1 cellular context compared by ENCODE assay signal in the genomic region with DNA sequence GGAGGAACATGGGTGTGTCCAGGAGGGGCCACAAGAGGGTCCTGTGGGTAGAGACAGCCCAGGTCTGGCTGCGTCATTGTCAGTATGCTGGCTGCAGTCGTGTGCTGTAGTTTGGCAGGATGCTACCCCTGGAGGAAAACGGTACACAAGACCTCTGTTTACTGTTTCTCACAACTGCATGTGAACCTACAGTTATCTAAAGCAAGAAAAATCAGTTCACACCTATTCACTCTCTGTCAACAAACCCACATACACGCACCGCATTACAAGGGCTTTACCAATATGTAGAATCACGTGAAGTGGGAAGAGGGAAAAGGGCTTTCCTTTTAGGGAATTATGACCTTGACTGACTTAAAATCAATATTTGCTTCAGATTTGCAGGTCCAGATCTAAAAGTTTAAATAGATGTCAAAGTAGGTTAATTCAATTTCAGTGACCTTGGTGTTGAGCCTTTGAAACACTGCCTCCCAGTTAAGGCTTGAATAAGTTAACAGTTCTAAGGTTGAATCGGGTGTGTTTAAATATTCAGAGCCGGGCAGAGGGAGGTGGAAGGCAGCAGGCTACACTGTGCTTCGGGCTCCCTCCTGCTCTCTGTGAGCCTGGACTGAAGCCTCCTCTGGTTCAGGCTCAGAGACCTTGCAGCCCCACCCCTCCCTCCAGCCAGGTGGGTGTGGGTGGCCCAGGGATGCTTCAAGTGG.
TF ChIP-seq lines count a peak whose summit lies in the region.

No MANE protein-coding gene starts in this region.

TF ChIP-seq in HepG2, 621 proteins besides CTCF, POLR2A, EP300 and RAD21 (continued from another document):
- TF ChIP-seq, protein P1, sequence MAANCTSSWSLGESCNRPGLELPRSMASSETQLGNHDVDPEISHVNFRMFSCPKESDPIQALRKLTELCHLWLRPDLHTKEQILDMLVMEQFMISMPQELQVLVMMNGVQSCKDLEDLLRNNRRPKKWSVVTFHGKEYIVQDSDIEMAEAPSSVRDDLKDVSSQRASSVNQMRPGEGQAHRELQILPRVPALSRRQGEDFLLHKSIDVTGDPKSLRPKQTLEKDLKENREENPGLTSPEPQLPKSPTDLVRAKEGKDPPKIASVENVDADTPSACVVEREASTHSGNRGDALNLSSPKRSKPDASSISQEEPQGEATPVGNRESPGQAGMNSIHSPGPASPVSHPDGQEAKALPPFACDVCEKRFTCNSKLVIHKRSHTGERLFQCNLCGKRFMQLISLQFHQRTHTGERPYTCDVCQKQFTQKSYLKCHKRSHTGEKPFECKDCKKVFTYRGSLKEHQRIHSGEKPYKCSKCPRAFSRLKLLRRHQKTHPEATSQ (CRISPR knock-in tag; IDR thresholded peaks at IDR 0.05; ENCODE audit: borderline replicate concordance), result no peak
- TF ChIP-seq, protein P2, sequence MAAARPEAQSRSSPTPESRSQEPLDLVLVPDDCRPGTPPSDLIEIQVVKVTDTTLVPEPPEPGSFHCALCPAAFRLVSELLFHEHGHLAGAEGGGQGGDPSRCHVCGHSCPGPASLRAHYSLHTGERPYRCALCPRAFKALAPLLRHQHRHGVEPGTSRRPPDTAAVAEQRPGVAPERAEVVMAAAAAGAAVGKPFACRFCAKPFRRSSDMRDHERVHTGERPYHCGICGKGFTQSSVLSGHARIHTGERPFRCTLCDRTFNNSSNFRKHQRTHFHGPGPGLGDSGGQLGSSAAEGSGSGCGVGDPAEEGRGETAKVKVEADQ (CRISPR knock-in tag; IDR thresholded peaks at IDR 0.05; ENCODE audit: borderline replicate concordance), result no peak
- TF ChIP-seq ZNF124 (CRISPR knock-in tag; IDR thresholded peaks at IDR 0.05), result no peak
- TF ChIP-seq CCDC6 (CRISPR knock-in tag; IDR thresholded peaks at IDR 0.05), result 0 out of 2 replicates have a peak, but pooled peaks have one; percentile 30
- TF ChIP-seq MBD4 (IDR thresholded peaks at IDR 0.05; ENCODE audit: borderline replicate concordance, low read length), result no peak; the same call in 1 of the 2 replicates
- TF ChIP-seq, protein P3, sequence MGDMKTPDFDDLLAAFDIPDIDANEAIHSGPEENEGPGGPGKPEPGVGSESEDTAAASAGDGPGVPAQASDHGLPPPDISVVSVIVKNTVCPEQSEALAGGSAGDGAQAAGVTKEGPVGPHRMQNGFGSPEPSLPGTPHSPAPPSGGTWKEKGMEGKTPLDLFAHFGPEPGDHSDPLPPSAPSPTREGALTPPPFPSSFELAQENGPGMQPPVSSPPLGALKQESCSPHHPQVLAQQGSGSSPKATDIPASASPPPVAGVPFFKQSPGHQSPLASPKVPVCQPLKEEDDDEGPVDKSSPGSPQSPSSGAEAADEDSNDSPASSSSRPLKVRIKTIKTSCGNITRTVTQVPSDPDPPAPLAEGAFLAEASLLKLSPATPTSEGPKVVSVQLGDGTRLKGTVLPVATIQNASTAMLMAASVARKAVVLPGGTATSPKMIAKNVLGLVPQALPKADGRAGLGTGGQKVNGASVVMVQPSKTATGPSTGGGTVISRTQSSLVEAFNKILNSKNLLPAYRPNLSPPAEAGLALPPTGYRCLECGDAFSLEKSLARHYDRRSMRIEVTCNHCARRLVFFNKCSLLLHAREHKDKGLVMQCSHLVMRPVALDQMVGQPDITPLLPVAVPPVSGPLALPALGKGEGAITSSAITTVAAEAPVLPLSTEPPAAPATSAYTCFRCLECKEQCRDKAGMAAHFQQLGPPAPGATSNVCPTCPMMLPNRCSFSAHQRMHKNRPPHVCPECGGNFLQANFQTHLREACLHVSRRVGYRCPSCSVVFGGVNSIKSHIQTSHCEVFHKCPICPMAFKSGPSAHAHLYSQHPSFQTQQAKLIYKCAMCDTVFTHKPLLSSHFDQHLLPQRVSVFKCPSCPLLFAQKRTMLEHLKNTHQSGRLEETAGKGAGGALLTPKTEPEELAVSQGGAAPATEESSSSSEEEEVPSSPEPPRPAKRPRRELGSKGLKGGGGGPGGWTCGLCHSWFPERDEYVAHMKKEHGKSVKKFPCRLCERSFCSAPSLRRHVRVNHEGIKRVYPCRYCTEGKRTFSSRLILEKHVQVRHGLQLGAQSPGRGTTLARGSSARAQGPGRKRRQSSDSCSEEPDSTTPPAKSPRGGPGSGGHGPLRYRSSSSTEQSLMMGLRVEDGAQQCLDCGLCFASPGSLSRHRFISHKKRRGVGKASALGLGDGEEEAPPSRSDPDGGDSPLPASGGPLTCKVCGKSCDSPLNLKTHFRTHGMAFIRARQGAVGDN (CRISPR knock-in tag; IDR thresholded peaks at IDR 0.05), result peak; percentile 31; the same call in 1 of the 2 replicates
- TF ChIP-seq JDP2 (CRISPR knock-in tag; IDR thresholded peaks at IDR 0.05; ENCODE audit: borderline replicate concordance), result no peak
- TF ChIP-seq TBX3 (IDR thresholded peaks at IDR 0.05; ENCODE audit: borderline replicate concordance), result peak; percentile 97
- peak; percentile 64; the same call in 1 of the 2 replicates for TF ChIP-seq GATAD1 (CRISPR knock-in tag; IDR thresholded peaks at IDR 0.05)
- TF ChIP-seq ZEB1 (IDR thresholded peaks at IDR 0.05; ENCODE audit: insufficient replicate concordance, low read depth), result no peak
- TF ChIP-seq, protein P4, sequence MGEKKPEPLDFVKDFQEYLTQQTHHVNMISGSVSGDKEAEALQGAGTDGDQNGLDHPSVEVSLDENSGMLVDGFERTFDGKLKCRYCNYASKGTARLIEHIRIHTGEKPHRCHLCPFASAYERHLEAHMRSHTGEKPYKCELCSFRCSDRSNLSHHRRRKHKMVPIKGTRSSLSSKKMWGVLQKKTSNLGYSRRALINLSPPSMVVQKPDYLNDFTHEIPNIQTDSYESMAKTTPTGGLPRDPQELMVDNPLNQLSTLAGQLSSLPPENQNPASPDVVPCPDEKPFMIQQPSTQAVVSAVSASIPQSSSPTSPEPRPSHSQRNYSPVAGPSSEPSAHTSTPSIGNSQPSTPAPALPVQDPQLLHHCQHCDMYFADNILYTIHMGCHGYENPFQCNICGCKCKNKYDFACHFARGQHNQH (CRISPR knock-in tag; IDR thresholded peaks at IDR 0.05), result 0 out of 2 replicates have a peak, but pooled peaks have one; percentile 48
- no peak for TF ChIP-seq MYNN (CRISPR knock-in tag; IDR thresholded peaks at IDR 0.05; ENCODE audit: low read depth)
- no peak for TF ChIP-seq ZNF883 (CRISPR knock-in tag; IDR thresholded peaks at IDR 0.05; ENCODE audit: not compliant biosample characterization)
- no peak for TF ChIP-seq PHB2 (IDR thresholded peaks at IDR 0.05; ENCODE audit: partially characterized antibody)
- no peak for TF ChIP-seq ZC3H13 (CRISPR knock-in tag; IDR thresholded peaks at IDR 0.05)
- TF ChIP-seq ZNF382 (CRISPR knock-in tag; IDR thresholded peaks at IDR 0.05; ENCODE audit: borderline replicate concordance), result no peak
- no peak for TF ChIP-seq RBFOX2 (IDR thresholded peaks at IDR 0.05; ENCODE audit: low read depth, low read length)
- no peak for TF ChIP-seq AHR (CRISPR knock-in tag; IDR thresholded peaks at IDR 0.05)
- TF ChIP-seq ZNF225 (CRISPR knock-in tag; IDR thresholded peaks at IDR 0.05), result no peak
